ENCODE assay signal across 8 cellular contexts in the genomic region with DNA sequence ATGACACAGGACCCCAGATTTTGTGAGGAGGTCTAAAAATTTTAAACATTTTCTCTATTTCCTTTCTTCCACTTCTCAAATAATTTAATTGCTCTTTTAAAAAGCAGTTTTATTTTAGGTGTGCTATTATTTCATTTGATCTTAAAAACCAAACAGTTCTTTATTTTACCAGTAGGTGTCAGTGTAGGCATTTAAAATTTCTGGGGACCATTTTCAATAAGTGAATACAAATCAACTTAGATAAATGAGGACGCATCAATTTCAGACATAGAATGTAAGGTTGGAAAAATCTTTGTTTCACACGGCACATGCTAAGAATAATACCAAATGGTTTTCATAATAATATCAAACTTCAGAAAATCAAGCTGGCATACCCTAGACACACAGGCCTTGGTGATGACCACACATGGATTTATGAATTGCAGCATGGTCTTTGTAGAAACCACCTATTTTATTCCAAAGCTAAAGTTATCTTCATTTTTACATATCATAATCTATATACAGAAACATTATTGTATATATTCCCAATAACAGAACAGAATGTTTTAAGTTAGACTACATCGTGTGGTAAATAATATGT.
DNase-seq lines count a peak whose midpoint lies in the region; ATAC-seq, FAIRE-seq and TF ChIP-seq lines count a peak whose summit lies in the region.

No MANE protein-coding gene starts in this region.

- DNase-seq in ACHN (peak; percentile 63), GM23338 (ENCODE audit: low spot score) (peak; percentile 56), NCI-H774 (lab: John Stamatoyannopoulos, UW) (peak; percentile 38), left colon (no peak)
- DNase-seq in stimulated activated CD4-positive, alpha-beta T cell treated with anti-CD3 and anti-CD28 coated beads, Interleukin-4, amount 100 ng/mL, for 4 hours: no peak

- H3K4me3 ChIP-seq in GM23338: no peak overlapping the region
- no peak overlapping the region for H3K4me3 ChIP-seq in parathyroid adenoma (ENCODE audit: low read depth, low read length)

- H3K9me2 ChIP-seq in GM23338 (ENCODE audit: insufficient read depth): no peaks in the 10 kb centered on the region

- H3K9me3 Mint-ChIP-seq in GM23338: no peaks in the 10 kb centered on the region

- H3F3A ChIP-seq in GM23338 (replicated peaks; ENCODE audit: low read depth): no peaks in the 10 kb centered on the region

- H3K36me3 Mint-ChIP-seq in GM23338 (ENCODE audit: low read depth): no peaks in the 10 kb centered on the region

- in situ Hi-C loops in ACHN (cut with HindIII; ENCODE audit: low pct_ligation_motif_present, low pct_unique_long_range_greater_than_20kb, low sequenced_read_pairs): loop anchor here (25.0 kb wide), 1 partner anchor 589 kb away; no protein-coding TSS in a partner anchor

- ATAC-seq in GM23338 (no peak), left colon (no peak), HG02981 (IDR thresholded peaks at IDR 0.05; ENCODE audit: unreplicated experiment) (no peak)

- H3K27ac ChIP-seq in GM23338 (ENCODE audit: low read depth) (no peak overlapping the region), parathyroid adenoma (no peak overlapping the region)

- H3K4me1 Mint-ChIP-seq in GM23338: no peaks in the 10 kb centered on the region

- H3K79me2 ChIP-seq in GM23338 (replicated peaks; ENCODE audit: insufficient read depth): no peaks in the 10 kb centered on the region
- no peaks in the 10 kb centered on the region for H3K79me2 ChIP-seq in parathyroid adenoma

- no peaks in the 10 kb centered on the region for H3K4me1 ChIP-seq in GM23338 (ENCODE audit: insufficient read depth)
- no peaks in the 10 kb centered on the region for H3K4me1 ChIP-seq in parathyroid adenoma

- peak in 1 of 2 experiments; percentile 84; a peak in 3 of 4 replicates for TF ChIP-seq CTCF in GM23338 (conservative IDR thresholded peaks at IDR 0.05; ENCODE audit: low read depth in 2 of 2)
- TF ChIP-seq CTCF in parathyroid adenoma (IDR thresholded peaks at IDR 0.05): peak; percentile 55

- no peak overlapping the region for H3K9ac ChIP-seq in parathyroid adenoma

- H3K4me3 Mint-ChIP-seq in GM23338: no peak overlapping the region

- H4K20me1 ChIP-seq in GM23338 (replicated peaks; ENCODE audit: insufficient read depth): no peaks in the 10 kb centered on the region

- H3K4me2 ChIP-seq in GM23338 (no peak overlapping the region), parathyroid adenoma (ENCODE audit: low read length) (no peak overlapping the region)

- H3K27me3 ChIP-seq in GM23338 (ENCODE audit: insufficient read depth) (no peaks in the 10 kb centered on the region), parathyroid adenoma (ENCODE audit: control insufficient read depth, insufficient read depth, low read length) (no peaks in the 10 kb centered on the region)

- intact Hi-C loops in left colon (cut with DNase I, micrococcal nuclease): loop anchor here in 1 of 2 donors (10.0 kb wide), 1 partner anchor 591 kb away; no protein-coding TSS in a partner anchor

- H3K36me3 ChIP-seq in GM23338 (ENCODE audit: insufficient read depth) (no peaks in the 10 kb centered on the region), parathyroid adenoma (ENCODE audit: control insufficient read depth, insufficient read depth, low read length) (no peaks in the 10 kb centered on the region)

- no peaks in the 10 kb centered on the region for H3K27me3 Mint-ChIP-seq in GM23338 (ENCODE audit: insufficient read depth, low read depth, poor library complexity)

- peak; percentile 89 for FAIRE-seq in endometrium (lab: Jason Lieb, UNC)

- no peak overlapping the region for H3K27ac Mint-ChIP-seq in GM23338

- no peaks in the 10 kb centered on the region for H3K9me3 ChIP-seq in parathyroid adenoma (ENCODE audit: control insufficient read depth, low read length)

- H2AFZ ChIP-seq in GM23338 (no peak overlapping the region), parathyroid adenoma (no peak overlapping the region)

TF ChIP-seq in GM23338, 12 proteins besides CTCF, POLR2A, EP300 and RAD21 (continues in another document):
- no peak for TF ChIP-seq CREB1 (CRISPR knock-in tag; IDR thresholded peaks at IDR 0.05; ENCODE audit: low read depth)
- TF ChIP-seq EZH2phosphoT487 (IDR thresholded peaks at IDR 0.05; ENCODE audit: unreplicated experiment): no peak
- TF ChIP-seq POLR2AphosphoS5 (IDR thresholded peaks at IDR 0.05; ENCODE audit: low read depth): no peak
- no peak for TF ChIP-seq ZNF331 (CRISPR knock-in tag; IDR thresholded peaks at IDR 0.05; ENCODE audit: low read depth)
- no peak for TF ChIP-seq EZH2 (IDR thresholded peaks at IDR 0.05; ENCODE audit: low read depth, unreplicated experiment)
- no peak for TF ChIP-seq STAT1 (IDR thresholded peaks at IDR 0.05; ENCODE audit: unreplicated experiment)
- no peak for TF ChIP-seq JUNB (IDR thresholded peaks at IDR 0.05; ENCODE audit: unreplicated experiment)
- no peak for TF ChIP-seq ZNF462 (CRISPR knock-in tag; IDR thresholded peaks at IDR 0.05)

Comparison
In these comparisons a context has a peak if more than half of its experiments do, and no peak if none do; other contexts are left out.
1. DNase-seq: peak in ACHN (single experiment), GM23338 (single experiment) and NCI-H774 (single experiment); none in stimulated activated CD4-positive, alpha-beta T cell treated with anti-CD3 and anti-CD28 coated beads, Interleukin-4, amount 100 ng/mL, for 4 hours (0 of 2) and left colon (0 of 2).